In genomic region chr15:100768501-100768931, GRCh38 we compare ENCODE assay signal across 17 cellular contexts.
"Had no signal": no experiment of that assay in that cellular context is flagged by ENCODE, and none has a peak within 500 bp of the region (broad histone marks: within the 10 kb centered on the region; RNA-seq: fewer than 3 reads in every experiment).

No MANE protein-coding gene starts in this region.

- H3K4me2 ChIP-seq: hepatocyte, smooth muscle cell had no signal

- ATAC-seq: activated CD8-positive, alpha-beta T cell treated with anti-CD3 and anti-CD28 coated beads for 36 hours; left cardiac atrium; right lobe of liver; stimulated activated memory B cell treated with anti-CD40 and anti-IgM and Interleukin-4, amounts not matched to agents 10 μg/mL and 1 μg/mL and 100 μg/mL, for 72 hours had no signal

- H3K9me3 ChIP-seq: right lobe of liver, testis, upper lobe of left lung had no signal

- H3K4me1 ChIP-seq: right lobe of liver had no signal

- H2AFZ ChIP-seq: hepatocyte had no signal

- H3K27ac ChIP-seq: cardiac muscle cell, dorsolateral prefrontal cortex, right lobe of liver, testis, upper lobe of left lung had no signal

- DNase-seq: activated CD4-positive, alpha-beta T cell treated with anti-CD3 and anti-CD28 coated beads for 48 hours; activated CD8-positive, alpha-beta memory T cell treated with anti-CD3 and anti-CD28 coated beads, Interleukin-2, amount 50 U/mL, for 4 hours; activated CD8-positive, alpha-beta T cell treated with anti-CD3 and anti-CD28 coated beads for 36 hours; foreskin fibroblast; left cardiac atrium; midbrain; stimulated activated CD4-positive, alpha-beta T cell treated with anti-CD3 and anti-CD28 coated beads, Interleukin-4, amount 100 ng/mL, for 24 hours; SW 1271; testis had no signal

- H3K4me3 ChIP-seq: cardiac muscle cell, dorsolateral prefrontal cortex, hepatocyte, lung, right lobe of liver, smooth muscle cell, testis, upper lobe of left lung had no signal

- H3K27me3 ChIP-seq: cardiac muscle cell, hepatocyte, right lobe of liver, testis, upper lobe of left lung had no signal

- H3K36me3 ChIP-seq: cardiac muscle cell, right lobe of liver, upper lobe of left lung had no signal
